Comparison of ENCODE assay signal across 14 cellular contexts in the genomic region with DNA sequence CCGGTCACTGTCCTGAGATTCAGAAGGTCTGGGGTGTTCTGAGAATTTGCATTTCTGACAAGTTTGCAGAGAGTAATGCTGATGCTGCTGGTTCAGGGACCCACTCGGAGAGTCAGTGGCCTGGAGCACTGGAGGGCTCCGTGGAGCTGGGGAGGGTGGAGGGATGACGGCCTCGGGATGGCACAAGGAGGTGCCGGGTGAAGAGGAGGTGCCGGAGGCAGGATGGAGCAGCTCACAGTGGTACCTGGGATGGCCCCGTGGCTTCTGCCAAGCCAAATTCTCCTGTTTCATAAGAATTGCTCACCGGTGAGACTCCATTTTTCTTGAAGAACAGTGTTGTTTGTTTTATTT.
DNase-seq lines count a peak whose midpoint lies in the region; ATAC-seq and TF ChIP-seq lines count a peak whose summit lies in the region.
"Had no signal": no experiment of that assay in that cellular context is flagged by ENCODE, and none has a peak within 500 bp of the region (broad histone marks: within the 10 kb centered on the region; RNA-seq: fewer than 3 reads in every experiment).

No MANE protein-coding gene starts in this region.

- peak overlapping the region; percentile 87 for H2AFZ ChIP-seq in neuronal stem cell (ENCODE audit: low read length)

- no peak overlapping the region for H3K9ac ChIP-seq in neuronal stem cell (ENCODE audit: low read depth, low read length, poor library complexity)

- no peak for DNase-seq in CD8-positive, alpha-beta T cell
- DNase-seq in right cardiac atrium, result no peak
- no peak for DNase-seq in neuronal stem cell (ENCODE audit: low spot score)
- no peak for DNase-seq in MV-4-11 (lab: John Stamatoyannopoulos, UW)
- no peak for DNase-seq in activated gamma-delta T cell (lab: John Stamatoyannopoulos, UW)
- no peak for DNase-seq in activated CD4-positive, alpha-beta T cell treated with anti-CD3 and anti-CD28 coated beads, Interleukin-2, amount 50 U/mL, for 4 hours
- DNase-seq: activated CD4-positive, alpha-beta T cell treated with anti-CD3 and anti-CD28 coated beads, Interleukin-2, amount 10 ng/mL, durations not matched to agents 24 days and 14 days; activated naive CD4-positive, alpha-beta T cell treated with anti-CD3 and anti-CD28 coated beads, Interleukin-2, amount 50 U/mL, for 16 hours; Caco-2; cortex of kidney; foreskin fibroblast; SW 1271 had no signal

- peak overlapping the region; percentile 35 for H2BK120ac ChIP-seq in neuronal stem cell (ENCODE audit: low read depth, low read length)

- no peak overlapping the region for H2BK12ac ChIP-seq in neuronal stem cell (ENCODE audit: low read length)

- H2BK5ac ChIP-seq in neuronal stem cell (ENCODE audit: low read length), result no peak overlapping the region

- peak overlapping the region; percentile 77 for H3K14ac ChIP-seq in neuronal stem cell (ENCODE audit: low read length)

- H3K23ac ChIP-seq in neuronal stem cell (ENCODE audit: low read depth, low read length, poor library complexity), result no peak overlapping the region

- H3K36me3 Mint-ChIP-seq in CD8-positive, alpha-beta T cell, result peaks cover 58% of the 10 kb centered on the region
- no peaks in the 10 kb centered on the region for H3K36me3 Mint-ChIP-seq in brain

- peaks cover 12% of the 10 kb centered on the region for H3K9me3 Mint-ChIP-seq in CD8-positive, alpha-beta T cell
- peaks cover 6 to 21% (median 9%) of the 10 kb centered on the region in 5 experiments for H3K9me3 Mint-ChIP-seq in brain

- no peaks in the 10 kb centered on the region for H3K27me3 ChIP-seq in CD8-positive, alpha-beta T cell (ENCODE audit: insufficient read depth, low read length)
- H3K27me3 ChIP-seq in right cardiac atrium (ENCODE audit: control insufficient read depth, insufficient read depth) (no peaks in the 10 kb centered on the region), neuronal stem cell (ENCODE audit: control insufficient read depth in 3 of 3, insufficient read depth in 3 of 3, low read depth in 1 of 3, low read length in 3 of 3) (peaks cover 0 to 1% (median 0%) of the 10 kb centered on the region in 3 experiments)

- H3K9me3 ChIP-seq in CD8-positive, alpha-beta T cell (ENCODE audit: low read length), result no peaks in the 10 kb centered on the region
- H3K9me3 ChIP-seq in right cardiac atrium (ENCODE audit: control insufficient read depth, low read length) (no peaks in the 10 kb centered on the region), neuronal stem cell (replicated peaks in 1 of 2; ENCODE audit: control insufficient read depth in 2 of 2, insufficient read depth in 1 of 2, low read depth in 1 of 2, low read length in 2 of 2) (no peaks in the 10 kb centered on the region)
- H3K9me3 ChIP-seq: Caco-2 had no signal

- H3K4me3 Mint-ChIP-seq in CD8-positive, alpha-beta T cell, result peak overlapping the region; percentile 11
- peak overlapping the region in 2 of 5 experiments; percentile 43 to 77 for H3K4me3 Mint-ChIP-seq in brain
- H3K4me3 Mint-ChIP-seq: activated CD4-positive, alpha-beta T cell treated with anti-CD3 and anti-CD28 coated beads, Interleukin-2, amount 10 ng/mL, durations not matched to agents 24 days and 14 days had no signal

- no peak overlapping the region for H2BK15ac ChIP-seq in neuronal stem cell (ENCODE audit: low read length)

- 85% methylated on average over 9 of the region's 9 CpGs for WGBS in right cardiac atrium
- WGBS in neuronal stem cell (ENCODE audit: extremely low coverage in 2 of 2, insufficient read length in 2 of 2, insufficient replicate concordance in 1 of 2), 2 donors, result no CpG with 5 or more reads among the region's 9 CpGs

- H3K4me1 Mint-ChIP-seq in CD8-positive, alpha-beta T cell (ENCODE audit: low read depth), result peaks cover 64% of the 10 kb centered on the region
- peaks cover 33% of the 10 kb centered on the region for H3K4me1 Mint-ChIP-seq in brain

- no peak for TF ChIP-seq CTCF in CD8-positive, alpha-beta T cell (IDR thresholded peaks at IDR 0.05)
- no peak for TF ChIP-seq CTCF in brain (conservative IDR thresholded peaks at IDR 0.05)

- no peaks in the 10 kb centered on the region for H3K79me1 ChIP-seq in neuronal stem cell (ENCODE audit: low read depth, low read length)

- H3K27ac ChIP-seq in CD8-positive, alpha-beta T cell (ENCODE audit: low read depth, low read length), result no peak overlapping the region
- H3K27ac ChIP-seq in right cardiac atrium (ENCODE audit: low read length) (peak overlapping the region; percentile 26), neuronal stem cell (replicated peaks; ENCODE audit: low read length) (no peak overlapping the region)

- no peak overlapping the region for H4K8ac ChIP-seq in neuronal stem cell (ENCODE audit: low read depth, low read length)

- no peak overlapping the region for H3K4me3 ChIP-seq in CD8-positive, alpha-beta T cell (ENCODE audit: low read depth, low read length)
- H3K4me3 ChIP-seq in right cardiac atrium (ENCODE audit: low read length), result no peak overlapping the region
- no peak overlapping the region for H3K4me3 ChIP-seq in neuronal stem cell (ENCODE audit: low read length in 2 of 2)

- no peaks in the 10 kb centered on the region for H3K36me3 ChIP-seq in CD8-positive, alpha-beta T cell (ENCODE audit: insufficient read depth, low read length)
- no peaks in the 10 kb centered on the region for H3K36me3 ChIP-seq in neuronal stem cell (replicated peaks in 1 of 2; ENCODE audit: control insufficient read depth in 2 of 2, insufficient read depth in 2 of 2, low read length in 2 of 2)

- CTCF ChIA-PET in CD8-positive, alpha-beta T cell (lab: Charles Lee), result no interaction called here

- no peak overlapping the region for H3K27ac Mint-ChIP-seq in CD8-positive, alpha-beta T cell
- H3K27ac Mint-ChIP-seq in brain, result peak overlapping the region; percentile 79 to 96 (median 91)

- POLR2A ChIA-PET in CD8-positive, alpha-beta T cell (lab: Charles Lee), result no interaction called here

- no peak for ATAC-seq in CD8-positive, alpha-beta T cell
- peak in 1 of 2 donors; percentile 52 for ATAC-seq in right cardiac atrium
- ATAC-seq: HCT116 had no signal

- no peaks in the 10 kb centered on the region for H3K27me3 Mint-ChIP-seq in CD8-positive, alpha-beta T cell (ENCODE audit: low read depth)
- H3K27me3 Mint-ChIP-seq in brain, result peaks cover 6% of the 10 kb centered on the region
- H3K27me3 Mint-ChIP-seq: activated CD4-positive, alpha-beta T cell treated with anti-CD3 and anti-CD28 coated beads, Interleukin-2, amount 10 ng/mL, durations not matched to agents 24 days and 14 days had no signal

- intact Hi-C loops in CD8-positive, alpha-beta T cell (cut with DNase I, micrococcal nuclease), result loop anchor here in 1 of 2 experiments (5.0 kb wide), 1 partner anchor 36 kb away; no protein-coding TSS in a partner anchor
- intact Hi-C loops in right cardiac atrium (cut with DNase I), result no loop called here

- H3K4me1 ChIP-seq in CD8-positive, alpha-beta T cell (ENCODE audit: insufficient read depth, low read length), result peaks cover 9% of the 10 kb centered on the region
- H3K4me1 ChIP-seq in right cardiac atrium (ENCODE audit: control insufficient read depth, insufficient read depth, low read length), result peaks cover 12% of the 10 kb centered on the region
- H3K4me1 ChIP-seq in neuronal stem cell (ENCODE audit: control insufficient read depth in 2 of 2, insufficient read depth in 1 of 2, low read depth in 1 of 2, low read length in 2 of 2), result peaks cover 8 to 19% of the 10 kb centered on the region in 2 donors
- H3K4me1 ChIP-seq: Caco-2 had no signal

- H3K4me2 ChIP-seq in neuronal stem cell (ENCODE audit: insufficient read depth, low read length, poor library complexity, severe bottlenecking), result no peak overlapping the region

- H3K4ac ChIP-seq in neuronal stem cell (ENCODE audit: low read length), result no peak overlapping the region

- H3K18ac ChIP-seq in neuronal stem cell (ENCODE audit: low read length), result peak overlapping the region; percentile 58

- no peak overlapping the region for H2AK5ac ChIP-seq in neuronal stem cell (ENCODE audit: low read depth, low read length)

- no peak overlapping the region for H4K91ac ChIP-seq in neuronal stem cell (ENCODE audit: low read depth, low read length, poor library complexity)
